Comparison of ENCODE assay signal across 11 cellular contexts in genomic region chr7:2638224-2638991, GRCh38. TPM values are rescaled to one million over a fixed set of nuclear protein-coding genes. Genes with fewer than 3 reads are reported as not detected.
DNase-seq lines count a peak whose midpoint lies in the region; ATAC-seq and TF ChIP-seq lines count a peak whose summit lies in the region.
"Had no signal": no experiment of that assay in that cellular context is flagged by ENCODE, and none has a peak within 500 bp of the region (broad histone marks: within the 10 kb centered on the region; RNA-seq: fewer than 3 reads in every experiment).

No MANE protein-coding gene starts in this region.

- no peak for ATAC-seq in HG03175 (IDR thresholded peaks at IDR 0.05; ENCODE audit: unreplicated experiment)

- no peak for TF ChIP-seq CTCF in WERI-Rb-1 (IDR thresholded peaks at IDR 0.05; ENCODE audit: low read depth, low read length)

- H3K27me3 ChIP-seq in WERI-Rb-1 (ENCODE audit: insufficient read depth, low read depth, severe bottlenecking), result no peaks in the 10 kb centered on the region

- no peak overlapping the region for H3K27ac ChIP-seq in WERI-Rb-1

- peaks cover 41% of the 10 kb centered on the region for H3K36me3 ChIP-seq in WERI-Rb-1

- in situ Hi-C loops in ACHN (cut with HindIII; ENCODE audit: low pct_ligation_motif_present, low pct_unique_long_range_greater_than_20kb, low sequenced_read_pairs), result no loop called here

- no peak for TF ChIP-seq POLR2A in erythroblast (IDR thresholded peaks at IDR 0.05; ENCODE audit: low read length)

- no peak overlapping the region for H3K4me3 ChIP-seq in WERI-Rb-1 (ENCODE audit: low read depth, low read length)

- H3K9me3 ChIP-seq in WERI-Rb-1 (ENCODE audit: severe bottlenecking), result no peaks in the 10 kb centered on the region

- DNase-seq in ACHN (peak; percentile 52), RPMI7951 (ENCODE audit: low read depth) (peak; percentile 93), fibroblast of peridontal ligament (ENCODE audit: extremely low read depth) (peak; percentile 79), occipital lobe (lab: John Stamatoyannopoulos, UW) (peak; percentile 40), erythroblast (lab: John Stamatoyannopoulos, UW) (no peak), WERI-Rb-1 (no peak), NOMO-1 treated with dmso at 0.1 percent for 144 hours (lab: John Stamatoyannopoulos, UW; ENCODE audit: unreplicated experiment) (no peak)
- DNase-seq: activated naive CD8-positive, alpha-beta T cell treated with anti-CD3 and anti-CD28 coated beads for 36 hours; NCI-H187 treated with DMSO at 0.1 percent for 48 hours; stimulated activated CD4-positive, alpha-beta T cell treated with anti-CD3 and anti-CD28 coated beads, Interleukin-1b, Interleukin-23, amount 100 ng/mL, for 48 hours had no signal

RNA-seq across cellular contexts. Expression of gene TTYH3, which starts 6.6 kb away (rescaled TPM):
- 20.5 and 34.9 TPM in 2 replicates for total RNA-seq in RPMI7951 (2014; rRNA removed; shearing (Covaris generic))
- total RNA-seq in occipital lobe, result 31.5 TPM

RNA-seq across cellular contexts. Expression of gene AMZ1, which starts 49.6 kb away (rescaled TPM):
- 4.9 and 8.5 TPM in 2 replicates for total RNA-seq in RPMI7951 (2014; rRNA removed; shearing (Covaris generic))
- total RNA-seq in occipital lobe, result 2.2 TPM

Comparison
In these comparisons a context has a peak if more than half of its experiments do, and no peak if none do; other contexts are left out.
1. DNase-seq: peak in ACHN (single experiment), RPMI7951 (single experiment), fibroblast of peridontal ligament (single experiment) and occipital lobe (single experiment); none in erythroblast (0 of 2), WERI-Rb-1 (single experiment) and NOMO-1 treated with dmso at 0.1 percent for 144 hours (single experiment).